ENCODE assay signal across 9 cellular contexts in the genomic region with DNA sequence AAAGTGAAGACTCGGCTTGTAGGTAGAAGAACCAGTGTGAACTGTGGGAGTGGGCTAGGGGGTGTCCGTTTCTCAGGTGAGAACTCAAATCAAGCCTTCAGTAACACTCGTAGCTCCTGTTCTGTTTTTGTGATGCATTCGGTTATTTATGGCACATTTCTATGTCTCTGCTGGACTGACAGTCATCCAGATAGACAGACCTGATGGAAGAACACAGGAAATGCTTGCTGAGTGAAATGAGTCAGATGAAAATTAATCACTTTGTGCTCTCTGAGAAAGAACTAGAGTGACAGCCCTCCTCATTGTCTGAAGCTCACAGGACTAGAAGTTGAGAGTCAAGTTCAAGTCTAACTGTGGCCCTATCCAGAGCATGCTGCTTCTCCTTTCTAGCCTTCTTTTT.
DNase-seq lines count a peak whose midpoint lies in the region; ATAC-seq and TF ChIP-seq lines count a peak whose summit lies in the region.
"Had no signal": no experiment of that assay in that cellular context is flagged by ENCODE, and none has a peak within 500 bp of the region (broad histone marks: within the 10 kb centered on the region; RNA-seq: fewer than 3 reads in every experiment).

No MANE protein-coding gene starts in this region.

- peak; percentile 86 for ATAC-seq in GM19023 (IDR thresholded peaks at IDR 0.05; ENCODE audit: unreplicated experiment)
- ATAC-seq in HG02943 (IDR thresholded peaks at IDR 0.05; ENCODE audit: low read depth, unreplicated experiment): peak; percentile 98
- peak; percentile 63 for ATAC-seq in SK-N-SH treated with all-trans-retinoic acid at 6 μM for 48 hours
- ATAC-seq in heart right ventricle: no peak

- no peak for TF ChIP-seq CTCF in heart right ventricle (IDR thresholded peaks at IDR 0.05)

- H3K36me3 ChIP-seq in heart right ventricle: no peaks in the 10 kb centered on the region

- H3K27me3 ChIP-seq in heart right ventricle: no peaks in the 10 kb centered on the region

- H3K27ac ChIP-seq in heart right ventricle: no peak overlapping the region

- peaks cover 0 to 14% (median 4%) of the 10 kb centered on the region in 9 donors for H3K4me1 ChIP-seq in heart right ventricle

- peak; percentile 49 for DNase-seq in A172 (ENCODE audit: low spot score)
- DNase-seq in heart right ventricle: no peak
- no peak for DNase-seq in GM03348 (ENCODE audit: low spot score)
- DNase-seq in cortex of kidney (lab: John Stamatoyannopoulos, UW): no peak
- no peak for DNase-seq in AG08396 (ENCODE audit: low spot score)
- DNase-seq: NCI-H1417 had no signal

- intact Hi-C loops in heart right ventricle (cut with DNase I): no loop called here

- no peak overlapping the region for H3K4me3 ChIP-seq in heart right ventricle

- no peaks in the 10 kb centered on the region for H3K9me3 ChIP-seq in heart right ventricle

- 61 to 62% methylated on average over 4 of the region's 4 CpGs for WGBS in heart right ventricle, 2 donors

TF ChIP-seq in SK-N-SH treated with all-trans-retinoic acid at 6 μM for 48 hours, 23 proteins besides CTCF, POLR2A, EP300 and RAD21:
- no peak for TF ChIP-seq RARB (CRISPR knock-in tag; IDR thresholded peaks at IDR 0.05)

Comparison
In these comparisons a context has a peak if more than half of its experiments do, and no peak if none do; other contexts are left out.
1. ATAC-seq: peak in GM19023 (single experiment), HG02943 (single experiment) and SK-N-SH treated with all-trans-retinoic acid at 6 μM for 48 hours (single experiment); none in heart right ventricle (0 of 8).